In the genomic region with DNA sequence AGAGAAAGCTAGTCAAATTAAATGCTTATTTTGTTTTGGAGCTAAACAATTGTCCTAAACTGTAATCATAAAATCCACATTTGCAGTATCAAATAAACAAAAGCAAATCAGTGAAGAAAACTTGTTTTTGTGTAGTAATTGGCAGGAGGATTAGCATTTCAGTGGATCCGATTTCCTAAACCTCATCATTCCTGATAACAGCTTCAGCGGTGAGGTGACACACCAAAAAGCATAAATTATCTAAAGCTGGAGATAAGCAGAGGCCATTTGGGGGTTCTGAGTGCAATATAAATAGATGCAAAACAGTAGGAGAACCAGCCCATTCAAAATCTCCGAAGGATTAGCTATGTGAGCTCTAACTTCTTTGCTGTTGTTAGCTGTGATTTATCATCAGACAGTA, we compare ENCODE assay signal across 1 cellular context.
TF ChIP-seq lines count a peak whose summit lies in the region.

No MANE protein-coding gene starts in this region.

TF ChIP-seq in HEK293, 187 proteins besides CTCF, POLR2A, EP300 and RAD21 (continued from another document and continues in another):
- TF ChIP-seq, protein P1, sequence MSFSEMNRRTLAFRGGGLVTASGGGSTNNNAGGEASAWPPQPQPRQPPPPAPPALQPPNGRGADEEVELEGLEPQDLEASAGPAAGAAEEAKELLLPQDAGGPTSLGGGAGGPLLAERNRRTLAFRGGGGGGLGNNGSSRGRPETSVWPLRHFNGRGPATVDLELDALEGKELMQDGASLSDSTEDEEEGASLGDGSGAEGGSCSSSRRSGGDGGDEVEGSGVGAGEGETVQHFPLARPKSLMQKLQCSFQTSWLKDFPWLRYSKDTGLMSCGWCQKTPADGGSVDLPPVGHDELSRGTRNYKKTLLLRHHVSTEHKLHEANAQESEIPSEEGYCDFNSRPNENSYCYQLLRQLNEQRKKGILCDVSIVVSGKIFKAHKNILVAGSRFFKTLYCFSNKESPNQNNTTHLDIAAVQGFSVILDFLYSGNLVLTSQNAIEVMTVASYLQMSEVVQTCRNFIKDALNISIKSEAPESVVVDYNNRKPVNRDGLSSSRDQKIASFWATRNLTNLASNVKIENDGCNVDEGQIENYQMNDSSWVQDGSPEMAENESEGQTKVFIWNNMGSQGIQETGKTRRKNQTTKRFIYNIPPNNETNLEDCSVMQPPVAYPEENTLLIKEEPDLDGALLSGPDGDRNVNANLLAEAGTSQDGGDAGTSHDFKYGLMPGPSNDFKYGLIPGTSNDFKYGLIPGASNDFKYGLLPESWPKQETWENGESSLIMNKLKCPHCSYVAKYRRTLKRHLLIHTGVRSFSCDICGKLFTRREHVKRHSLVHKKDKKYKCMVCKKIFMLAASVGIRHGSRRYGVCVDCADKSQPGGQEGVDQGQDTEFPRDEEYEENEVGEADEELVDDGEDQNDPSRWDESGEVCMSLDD (tag by site-specific recombination; IDR thresholded peaks at IDR 0.05): no peak
- TF ChIP-seq REPIN1 (tag by site-specific recombination; IDR thresholded peaks at IDR 0.05; ENCODE audit: low read depth) (no peak), ZBTB1 (tag by site-specific recombination; IDR thresholded peaks at IDR 0.05) (no peak), SP7 (tag by site-specific recombination; IDR thresholded peaks at IDR 0.05) (peak; percentile 94), ZNF10 (tag by site-specific recombination; IDR thresholded peaks at IDR 0.05) (0 out of 2 replicates have a peak, but pooled peaks have one; percentile 8), ZNF664 (tag by site-specific recombination; IDR thresholded peaks at IDR 0.05) (no peak), ZNF19 (tag by site-specific recombination; IDR thresholded peaks at IDR 0.05; ENCODE audit: low read depth) (no peak), ZNF571 (tag by site-specific recombination; IDR thresholded peaks at IDR 0.05) (no peak), ZNF621 (tag by site-specific recombination; IDR thresholded peaks at IDR 0.05) (no peak), ZNF335 (tag by site-specific recombination; conservative IDR thresholded peaks at IDR 0.05) (no peak; the same call in 1 of the 2 replicates), ZNF626 (tag by site-specific recombination; IDR thresholded peaks at IDR 0.05) (no peak), ZNF555 (tag by site-specific recombination; conservative IDR thresholded peaks at IDR 0.05) (no peak), TCF7L2 (IDR thresholded peaks at IDR 0.05; ENCODE audit: borderline replicate concordance, low read depth, low read length) (peak; percentile 80), TRIM28 (IDR thresholded peaks at IDR 0.05; ENCODE audit: borderline replicate concordance, low read length) (peak; percentile 84), ZNF391 (tag by site-specific recombination; IDR thresholded peaks at IDR 0.05; ENCODE audit: borderline replicate concordance, low read depth) (no peak), ZNF214 (tag by site-specific recombination; IDR thresholded peaks at IDR 0.05; ENCODE audit: borderline replicate concordance) (no peak), ZNF544 (tag by site-specific recombination; IDR thresholded peaks at IDR 0.05) (no peak), ZNF560 (tag by site-specific recombination; IDR thresholded peaks at IDR 0.05; ENCODE audit: borderline replicate concordance) (no peak), ZNF354C (tag by site-specific recombination; IDR thresholded peaks at IDR 0.05; ENCODE audit: borderline replicate concordance, low read depth) (no peak), ZNF792 (tag by site-specific recombination; IDR thresholded peaks at IDR 0.05) (no peak), HOXC10 (CRISPR knock-in tag; IDR thresholded peaks at IDR 0.05) (no peak), ZIC2 (tag by site-specific recombination; IDR thresholded peaks at IDR 0.05) (peak; percentile 31; the same call in 1 of the 2 replicates), OSR2 (tag by site-specific recombination; IDR thresholded peaks at IDR 0.05) (peak; percentile 88), ZNF623 (tag by site-specific recombination; IDR thresholded peaks at IDR 0.05) (no peak), OVOL3 (tag by site-specific recombination; IDR thresholded peaks at IDR 0.05) (0 out of 2 replicates have a peak, but pooled peaks have one; percentile 15), ZNF843 (tag by site-specific recombination; IDR thresholded peaks at IDR 0.05) (peak; percentile 91), ZNF114 (tag by site-specific recombination; IDR thresholded peaks at IDR 0.05) (no peak), ZNF416 (tag by site-specific recombination; IDR thresholded peaks at IDR 0.05) (no peak), SP3 (tag by site-specific recombination; IDR thresholded peaks at IDR 0.05) (peak; percentile 33; the same call in 1 of the 2 replicates), ZNF658 (tag by site-specific recombination; IDR thresholded peaks at IDR 0.05) (no peak), ZNF670 (tag by site-specific recombination; IDR thresholded peaks at IDR 0.05; ENCODE audit: low read depth) (no peak), ZNF350 (tag by site-specific recombination; IDR thresholded peaks at IDR 0.05) (no peak), ZNF514 (tag by site-specific recombination; IDR thresholded peaks at IDR 0.05) (no peak), KLF9 (tag by site-specific recombination; IDR thresholded peaks at IDR 0.05; ENCODE audit: low read depth) (no peak), ZNF521 (tag by site-specific recombination; IDR thresholded peaks at IDR 0.05) (no peak), ZNF16 (tag by site-specific recombination; IDR thresholded peaks at IDR 0.05; ENCODE audit: low read depth) (no peak), KLF16 (tag by site-specific recombination; IDR thresholded peaks at IDR 0.05) (no peak), ZNF776 (tag by site-specific recombination; IDR thresholded peaks at IDR 0.05; ENCODE audit: borderline replicate concordance) (no peak), ZNF239 (tag by site-specific recombination; IDR thresholded peaks at IDR 0.05) (no peak), ZBTB7A (tag by site-specific recombination; IDR thresholded peaks at IDR 0.05; ENCODE audit: low read depth) (no peak), ZNF146 (tag by site-specific recombination; IDR thresholded peaks at IDR 0.05) (no peak), HOXA7 (CRISPR knock-in tag; IDR thresholded peaks at IDR 0.05; ENCODE audit: borderline replicate concordance) (no peak), ZNF394 (tag by site-specific recombination; IDR thresholded peaks at IDR 0.05; ENCODE audit: borderline replicate concordance) (peak; percentile 39; the same call in 1 of the 2 replicates), ZXDB (tag by site-specific recombination; IDR thresholded peaks at IDR 0.05) (peak; percentile 81), FEZF1 (tag by site-specific recombination; IDR thresholded peaks at IDR 0.05) (peak; percentile 98), GFI1B (tag by site-specific recombination; IDR thresholded peaks at IDR 0.05) (peak; percentile 90), ZNF169 (tag by site-specific recombination; IDR thresholded peaks at IDR 0.05) (no peak), ZNF211 (tag by site-specific recombination; IDR thresholded peaks at IDR 0.05; ENCODE audit: low read depth) (no peak), ZEB2 (tag by site-specific recombination; IDR thresholded peaks at IDR 0.05) (peak; percentile 85)
- TF ChIP-seq, protein P2, sequence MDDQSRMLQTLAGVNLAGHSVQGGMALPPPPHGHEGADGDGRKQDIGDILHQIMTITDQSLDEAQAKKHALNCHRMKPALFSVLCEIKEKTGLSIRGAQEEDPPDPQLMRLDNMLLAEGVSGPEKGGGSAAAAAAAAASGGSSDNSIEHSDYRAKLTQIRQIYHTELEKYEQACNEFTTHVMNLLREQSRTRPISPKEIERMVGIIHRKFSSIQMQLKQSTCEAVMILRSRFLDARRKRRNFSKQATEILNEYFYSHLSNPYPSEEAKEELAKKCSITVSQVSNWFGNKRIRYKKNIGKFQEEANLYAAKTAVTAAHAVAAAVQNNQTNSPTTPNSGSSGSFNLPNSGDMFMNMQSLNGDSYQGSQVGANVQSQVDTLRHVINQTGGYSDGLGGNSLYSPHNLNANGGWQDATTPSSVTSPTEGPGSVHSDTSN (CRISPR knock-in tag; IDR thresholded peaks at IDR 0.05): no peak
- TF ChIP-seq, protein P3, sequence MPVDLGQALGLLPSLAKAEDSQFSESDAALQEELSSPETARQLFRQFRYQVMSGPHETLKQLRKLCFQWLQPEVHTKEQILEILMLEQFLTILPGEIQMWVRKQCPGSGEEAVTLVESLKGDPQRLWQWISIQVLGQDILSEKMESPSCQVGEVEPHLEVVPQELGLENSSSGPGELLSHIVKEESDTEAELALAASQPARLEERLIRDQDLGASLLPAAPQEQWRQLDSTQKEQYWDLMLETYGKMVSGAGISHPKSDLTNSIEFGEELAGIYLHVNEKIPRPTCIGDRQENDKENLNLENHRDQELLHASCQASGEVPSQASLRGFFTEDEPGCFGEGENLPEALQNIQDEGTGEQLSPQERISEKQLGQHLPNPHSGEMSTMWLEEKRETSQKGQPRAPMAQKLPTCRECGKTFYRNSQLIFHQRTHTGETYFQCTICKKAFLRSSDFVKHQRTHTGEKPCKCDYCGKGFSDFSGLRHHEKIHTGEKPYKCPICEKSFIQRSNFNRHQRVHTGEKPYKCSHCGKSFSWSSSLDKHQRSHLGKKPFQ (tag by site-specific recombination; IDR thresholded peaks at IDR 0.05): peak; percentile 44
- TF ChIP-seq, protein P4, sequence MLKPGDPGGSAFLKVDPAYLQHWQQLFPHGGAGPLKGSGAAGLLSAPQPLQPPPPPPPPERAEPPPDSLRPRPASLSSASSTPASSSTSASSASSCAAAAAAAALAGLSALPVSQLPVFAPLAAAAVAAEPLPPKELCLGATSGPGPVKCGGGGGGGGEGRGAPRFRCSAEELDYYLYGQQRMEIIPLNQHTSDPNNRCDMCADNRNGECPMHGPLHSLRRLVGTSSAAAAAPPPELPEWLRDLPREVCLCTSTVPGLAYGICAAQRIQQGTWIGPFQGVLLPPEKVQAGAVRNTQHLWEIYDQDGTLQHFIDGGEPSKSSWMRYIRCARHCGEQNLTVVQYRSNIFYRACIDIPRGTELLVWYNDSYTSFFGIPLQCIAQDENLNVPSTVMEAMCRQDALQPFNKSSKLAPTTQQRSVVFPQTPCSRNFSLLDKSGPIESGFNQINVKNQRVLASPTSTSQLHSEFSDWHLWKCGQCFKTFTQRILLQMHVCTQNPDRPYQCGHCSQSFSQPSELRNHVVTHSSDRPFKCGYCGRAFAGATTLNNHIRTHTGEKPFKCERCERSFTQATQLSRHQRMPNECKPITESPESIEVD (tag by site-specific recombination; IDR thresholded peaks at IDR 0.05): peak; percentile 95
- TF ChIP-seq, protein P5, sequence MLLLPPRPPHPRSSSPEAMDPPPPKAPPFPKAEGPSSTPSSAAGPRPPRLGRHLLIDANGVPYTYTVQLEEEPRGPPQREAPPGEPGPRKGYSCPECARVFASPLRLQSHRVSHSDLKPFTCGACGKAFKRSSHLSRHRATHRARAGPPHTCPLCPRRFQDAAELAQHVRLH (tag by site-specific recombination; IDR thresholded peaks at IDR 0.05): peak; percentile 77; the same call in 1 of the 2 replicates
- TF ChIP-seq, protein P6, sequence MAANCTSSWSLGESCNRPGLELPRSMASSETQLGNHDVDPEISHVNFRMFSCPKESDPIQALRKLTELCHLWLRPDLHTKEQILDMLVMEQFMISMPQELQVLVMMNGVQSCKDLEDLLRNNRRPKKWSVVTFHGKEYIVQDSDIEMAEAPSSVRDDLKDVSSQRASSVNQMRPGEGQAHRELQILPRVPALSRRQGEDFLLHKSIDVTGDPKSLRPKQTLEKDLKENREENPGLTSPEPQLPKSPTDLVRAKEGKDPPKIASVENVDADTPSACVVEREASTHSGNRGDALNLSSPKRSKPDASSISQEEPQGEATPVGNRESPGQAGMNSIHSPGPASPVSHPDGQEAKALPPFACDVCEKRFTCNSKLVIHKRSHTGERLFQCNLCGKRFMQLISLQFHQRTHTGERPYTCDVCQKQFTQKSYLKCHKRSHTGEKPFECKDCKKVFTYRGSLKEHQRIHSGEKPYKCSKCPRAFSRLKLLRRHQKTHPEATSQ (tag by site-specific recombination; IDR thresholded peaks at IDR 0.05): no peak
- TF ChIP-seq, protein P7, sequence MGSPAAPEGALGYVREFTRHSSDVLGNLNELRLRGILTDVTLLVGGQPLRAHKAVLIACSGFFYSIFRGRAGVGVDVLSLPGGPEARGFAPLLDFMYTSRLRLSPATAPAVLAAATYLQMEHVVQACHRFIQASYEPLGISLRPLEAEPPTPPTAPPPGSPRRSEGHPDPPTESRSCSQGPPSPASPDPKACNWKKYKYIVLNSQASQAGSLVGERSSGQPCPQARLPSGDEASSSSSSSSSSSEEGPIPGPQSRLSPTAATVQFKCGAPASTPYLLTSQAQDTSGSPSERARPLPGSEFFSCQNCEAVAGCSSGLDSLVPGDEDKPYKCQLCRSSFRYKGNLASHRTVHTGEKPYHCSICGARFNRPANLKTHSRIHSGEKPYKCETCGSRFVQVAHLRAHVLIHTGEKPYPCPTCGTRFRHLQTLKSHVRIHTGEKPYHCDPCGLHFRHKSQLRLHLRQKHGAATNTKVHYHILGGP (tag by site-specific recombination; IDR thresholded peaks at IDR 0.05): peak; percentile 41; the same call in 1 of the 2 replicates
- TF ChIP-seq, protein P8, sequence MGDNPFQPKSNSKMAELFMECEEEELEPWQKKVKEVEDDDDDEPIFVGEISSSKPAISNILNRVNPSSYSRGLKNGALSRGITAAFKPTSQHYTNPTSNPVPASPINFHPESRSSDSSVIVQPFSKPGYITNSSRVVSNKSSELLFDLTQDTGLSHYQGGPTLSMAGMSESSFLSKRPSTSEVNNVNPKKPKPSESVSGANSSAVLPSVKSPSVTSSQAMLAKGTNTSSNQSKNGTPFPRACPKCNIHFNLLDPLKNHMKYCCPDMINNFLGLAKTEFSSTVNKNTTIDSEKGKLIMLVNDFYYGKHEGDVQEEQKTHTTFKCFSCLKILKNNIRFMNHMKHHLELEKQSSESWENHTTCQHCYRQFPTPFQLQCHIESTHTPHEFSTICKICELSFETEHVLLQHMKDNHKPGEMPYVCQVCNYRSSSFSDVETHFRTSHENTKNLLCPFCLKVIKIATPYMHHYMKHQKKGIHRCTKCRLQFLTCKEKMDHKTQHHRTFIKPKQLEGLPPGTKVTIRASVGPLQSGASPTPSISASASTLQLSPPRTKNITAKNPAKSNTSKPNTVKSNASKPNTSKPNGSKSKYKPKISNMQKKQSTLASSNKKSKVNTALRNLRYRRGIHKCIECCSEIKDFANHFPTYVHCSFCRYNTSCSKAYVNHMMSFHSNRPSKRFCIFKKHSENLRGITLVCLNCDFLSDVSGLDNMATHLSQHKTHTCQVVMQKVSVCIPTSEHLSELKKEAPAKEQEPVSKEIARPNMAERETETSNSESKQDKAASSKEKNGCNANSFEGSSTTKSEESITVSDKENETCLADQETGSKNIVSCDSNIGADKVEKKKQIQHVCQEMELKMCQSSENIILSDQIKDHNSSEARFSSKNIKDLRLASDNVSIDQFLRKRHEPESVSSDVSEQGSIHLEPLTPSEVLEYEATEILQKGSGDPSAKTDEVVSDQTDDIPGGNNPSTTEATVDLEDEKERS (tag by site-specific recombination; IDR thresholded peaks at IDR 0.05): no peak
- TF ChIP-seq, protein P9, sequence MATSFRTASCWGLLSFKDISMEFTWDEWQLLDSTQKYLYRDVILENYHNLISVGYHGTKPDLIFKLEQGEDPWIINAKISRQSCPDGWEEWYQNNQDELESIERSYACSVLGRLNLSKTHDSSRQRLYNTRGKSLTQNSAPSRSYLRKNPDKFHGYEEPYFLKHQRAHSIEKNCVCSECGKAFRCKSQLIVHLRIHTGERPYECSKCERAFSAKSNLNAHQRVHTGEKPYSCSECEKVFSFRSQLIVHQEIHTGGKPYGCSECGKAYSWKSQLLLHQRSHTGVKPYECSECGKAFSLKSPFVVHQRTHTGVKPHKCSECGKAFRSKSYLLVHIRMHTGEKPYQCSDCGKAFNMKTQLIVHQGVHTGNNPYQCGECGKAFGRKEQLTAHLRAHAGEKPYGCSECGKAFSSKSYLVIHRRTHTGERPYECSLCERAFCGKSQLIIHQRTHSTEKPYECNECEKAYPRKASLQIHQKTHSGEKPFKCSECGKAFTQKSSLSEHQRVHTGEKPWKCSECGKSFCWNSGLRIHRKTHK (tag by site-specific recombination; IDR thresholded peaks at IDR 0.05): no peak
